In genomic region chr4:1337951-1338751, GRCh38 we compare ENCODE assay signal across 13 cellular contexts. TPM values are rescaled to one million over a fixed set of nuclear protein-coding genes. Genes with fewer than 3 reads are reported as not detected.
DNase-seq lines count a peak whose midpoint lies in the region; ATAC-seq and TF ChIP-seq lines count a peak whose summit lies in the region.
"Had no signal": no experiment of that assay in that cellular context is flagged by ENCODE, and none has a peak within 500 bp of the region (broad histone marks: within the 10 kb centered on the region; RNA-seq: fewer than 3 reads in every experiment).

No MANE protein-coding gene starts in this region.

- H3K27me3 Mint-ChIP-seq in CD8-positive, alpha-beta memory T cell: peaks cover 0 to 1% of the 10 kb centered on the region in 2 donors
- H3K27me3 Mint-ChIP-seq in activated naive CD8-positive, alpha-beta T cell treated with anti-CD3 and anti-CD28 coated beads, Interleukin-2, amount 10 ng/mL, durations not matched to agents 7 days and 5 days: no peaks in the 10 kb centered on the region
- H3K27me3 Mint-ChIP-seq in neural progenitor cell (ENCODE audit: insufficient read depth, low read depth): peaks cover 13% of the 10 kb centered on the region

- no peaks in the 10 kb centered on the region for H3K9me2 ChIP-seq in MM.1S (replicated peaks; ENCODE audit: insufficient read depth, low read length)

- no peak overlapping the region for H4K91ac ChIP-seq in trophoblast cell (ENCODE audit: low read depth, low read length)

- H3K4me3 Mint-ChIP-seq in CD8-positive, alpha-beta memory T cell: no peak overlapping the region
- H3K4me3 Mint-ChIP-seq in activated naive CD8-positive, alpha-beta T cell treated with anti-CD3 and anti-CD28 coated beads, Interleukin-2, amount 10 ng/mL, durations not matched to agents 7 days and 5 days: no peak overlapping the region
- peak overlapping the region; percentile 17 for H3K4me3 Mint-ChIP-seq in neural progenitor cell

- ATAC-seq in activated naive CD8-positive, alpha-beta T cell treated with anti-CD3 and anti-CD28 coated beads, Interleukin-2, amount 10 ng/mL, durations not matched to agents 7 days and 5 days (ENCODE audit: low read depth): no peak
- ATAC-seq in HG03432 (IDR thresholded peaks at IDR 0.05; ENCODE audit: unreplicated experiment): no peak
- no peak for ATAC-seq in activated CD4-positive, CD25-positive, alpha-beta regulatory T cell treated with anti-CD3 and anti-CD28 coated beads, Interleukin-2, amount 50 U/mL, for 24 hours

- TF ChIP-seq CTCF in MM.1S (IDR thresholded peaks at IDR 0.05; ENCODE audit: low read length): no peak
- no peak for TF ChIP-seq CTCF in neural progenitor cell (IDR thresholded peaks at IDR 0.05)
- TF ChIP-seq CTCF in colonic mucosa (IDR thresholded peaks at IDR 0.05): no peak

- no CpG with 5 or more reads among the region's 41 CpGs for WGBS in trophoblast cell (ENCODE audit: extremely low coverage, insufficient coverage, insufficient read length)

- no peaks in the 10 kb centered on the region for H3F3A ChIP-seq in MM.1S (ENCODE audit: insufficient read depth, low read length)
- peaks cover 5% of the 10 kb centered on the region for H3F3A ChIP-seq in neural progenitor cell (ENCODE audit: low read depth)

- no peak overlapping the region for H2AFZ ChIP-seq in MM.1S (ENCODE audit: low read length)
- H2AFZ ChIP-seq in neural progenitor cell (replicated peaks): no peak overlapping the region
- H2AFZ ChIP-seq in trophoblast cell (ENCODE audit: insufficient read depth, low read length, poor library complexity): no peak overlapping the region

- no peak overlapping the region for H3K23ac ChIP-seq in trophoblast cell (ENCODE audit: low read length)

- H3K9me3 ChIP-seq in CD8-positive, alpha-beta memory T cell (ENCODE audit: low read length): no peaks in the 10 kb centered on the region
- H3K9me3 ChIP-seq in MM.1S (replicated peaks; ENCODE audit: insufficient read depth, low read length) (no peaks in the 10 kb centered on the region), neural progenitor cell (ENCODE audit: low read depth) (no peaks in the 10 kb centered on the region), colonic mucosa (no peaks in the 10 kb centered on the region), trophoblast cell (ENCODE audit: insufficient read depth, low read depth, low read length) (peaks cover 11% of the 10 kb centered on the region)
- H3K9me3 ChIP-seq: ovary had no signal

- no peak overlapping the region for H2BK5ac ChIP-seq in trophoblast cell (ENCODE audit: low read depth, low read length, poor library complexity)

- H3K27ac ChIP-seq in CD8-positive, alpha-beta memory T cell (ENCODE audit: low read depth, low read length): no peak overlapping the region
- no peak overlapping the region for H3K27ac ChIP-seq in MM.1S (ENCODE audit: low read length)
- H3K27ac ChIP-seq in neural progenitor cell: no peak overlapping the region
- no peak overlapping the region for H3K27ac ChIP-seq in colonic mucosa
- H3K27ac ChIP-seq in trophoblast cell (ENCODE audit: low read depth, low read length): no peak overlapping the region
- H3K27ac ChIP-seq: ovary had no signal

- H3K4me1 Mint-ChIP-seq in CD8-positive, alpha-beta memory T cell: peaks cover 3 to 22% (median 21%) of the 10 kb centered on the region in 3 donors
- peaks cover 16% of the 10 kb centered on the region for H3K4me1 Mint-ChIP-seq in activated naive CD8-positive, alpha-beta T cell treated with anti-CD3 and anti-CD28 coated beads, Interleukin-2, amount 10 ng/mL, durations not matched to agents 7 days and 5 days
- peaks cover 2% of the 10 kb centered on the region for H3K4me1 Mint-ChIP-seq in neural progenitor cell

- no peak overlapping the region for H2AK5ac ChIP-seq in trophoblast cell (ENCODE audit: low read length)

- DNase-seq in CD8-positive, alpha-beta memory T cell: no peak
- DNase-seq in MM.1S (peak; percentile 1), neural progenitor cell (ENCODE audit: low spot score) (no peak), colonic mucosa (no peak), trophoblast cell (no peak)
- DNase-seq in activated naive CD8-positive, alpha-beta T cell treated with anti-CD3 and anti-CD28 coated beads, Interleukin-2, amount 10 ng/mL, durations not matched to agents 7 days and 5 days: no peak
- DNase-seq: C1 segment of cervical spinal cord; central memory CD4-positive, alpha-beta T cell; mesenchymal stem cell; NCI-H774 had no signal

- intact Hi-C loops in colonic mucosa (cut with DNase I): no loop called here

- H3K4ac ChIP-seq in trophoblast cell (ENCODE audit: low read depth, low read length): no peak overlapping the region

- no peaks in the 10 kb centered on the region for H3K9me3 Mint-ChIP-seq in CD8-positive, alpha-beta memory T cell
- H3K9me3 Mint-ChIP-seq in activated naive CD8-positive, alpha-beta T cell treated with anti-CD3 and anti-CD28 coated beads, Interleukin-2, amount 10 ng/mL, durations not matched to agents 7 days and 5 days: no peaks in the 10 kb centered on the region
- peaks cover 5% of the 10 kb centered on the region for H3K9me3 Mint-ChIP-seq in neural progenitor cell

- H3K27me3 ChIP-seq in CD8-positive, alpha-beta memory T cell (ENCODE audit: insufficient read depth, low read length, poor library complexity, severe bottlenecking): no peaks in the 10 kb centered on the region
- H3K27me3 ChIP-seq in MM.1S (replicated peaks; ENCODE audit: insufficient read depth, low read length) (no peaks in the 10 kb centered on the region), neural progenitor cell (no peaks in the 10 kb centered on the region), colonic mucosa (no peaks in the 10 kb centered on the region), trophoblast cell (ENCODE audit: insufficient read depth, low read length) (no peaks in the 10 kb centered on the region)
- H3K27me3 ChIP-seq: ovary had no signal

- no peaks in the 10 kb centered on the region for H3K4me1 ChIP-seq in CD8-positive, alpha-beta memory T cell (ENCODE audit: insufficient read depth, low read length)
- H3K4me1 ChIP-seq in MM.1S (ENCODE audit: low read length) (no peaks in the 10 kb centered on the region), neural progenitor cell (no peaks in the 10 kb centered on the region), colonic mucosa (no peaks in the 10 kb centered on the region), trophoblast cell (ENCODE audit: control insufficient read depth in 1 of 2, insufficient read depth in 2 of 2, low read length in 2 of 2) (no peaks in the 10 kb centered on the region)

- H3K4me3 ChIP-seq in CD8-positive, alpha-beta memory T cell (ENCODE audit: low read length): no peak overlapping the region
- H3K4me3 ChIP-seq in MM.1S (ENCODE audit: low read length) (no peak overlapping the region), neural progenitor cell (no peak overlapping the region), colonic mucosa (no peak overlapping the region), trophoblast cell (ENCODE audit: low read depth, low read length) (no peak overlapping the region)
- H3K4me3 ChIP-seq: ovary had no signal

- no peaks in the 10 kb centered on the region for H3K79me2 ChIP-seq in MM.1S (ENCODE audit: low read length)
- H3K79me2 ChIP-seq in neural progenitor cell (ENCODE audit: low read depth): no peaks in the 10 kb centered on the region
- no peaks in the 10 kb centered on the region for H3K79me2 ChIP-seq in trophoblast cell (ENCODE audit: control insufficient read depth, insufficient read depth, low read length, poor library complexity)

- H2BK120ac ChIP-seq in trophoblast cell (ENCODE audit: insufficient read depth, low read length, poor library complexity): no peak overlapping the region

- peaks cover 45% of the 10 kb centered on the region for H3K36me3 ChIP-seq in CD8-positive, alpha-beta memory T cell (ENCODE audit: insufficient read depth, low read length)
- peaks cover 28% of the 10 kb centered on the region for H3K36me3 ChIP-seq in MM.1S (replicated peaks; ENCODE audit: insufficient read depth, low read length)
- H3K36me3 ChIP-seq in neural progenitor cell: no peaks in the 10 kb centered on the region
- peaks cover 11% of the 10 kb centered on the region for H3K36me3 ChIP-seq in colonic mucosa
- H3K36me3 ChIP-seq in trophoblast cell (ENCODE audit: control insufficient read depth in 1 of 2, insufficient read depth in 2 of 2, low read length in 2 of 2): peaks cover 62 to 71% of the 10 kb centered on the region in 2 experiments
- H3K36me3 ChIP-seq: ovary had no signal

- no peak overlapping the region for H4K8ac ChIP-seq in trophoblast cell (ENCODE audit: low read depth, low read length)

- no peak overlapping the region for H3K9ac ChIP-seq in MM.1S (ENCODE audit: low read length)
- no peak overlapping the region for H3K9ac ChIP-seq in neural progenitor cell
- H3K9ac ChIP-seq in colonic mucosa (ENCODE audit: low read depth in 2 of 2, low read length in 2 of 2): no peak overlapping the region
- no peak overlapping the region for H3K9ac ChIP-seq in trophoblast cell (ENCODE audit: low read length)

- H3K14ac ChIP-seq in trophoblast cell (ENCODE audit: low read length): no peak overlapping the region

- H3K36me3 Mint-ChIP-seq in CD8-positive, alpha-beta memory T cell: peaks cover 15 to 75% (median 22%) of the 10 kb centered on the region in 3 donors
- peaks cover 42% of the 10 kb centered on the region for H3K36me3 Mint-ChIP-seq in activated naive CD8-positive, alpha-beta T cell treated with anti-CD3 and anti-CD28 coated beads, Interleukin-2, amount 10 ng/mL, durations not matched to agents 7 days and 5 days
- peaks cover 51% of the 10 kb centered on the region for H3K36me3 Mint-ChIP-seq in neural progenitor cell

- no peak overlapping the region for H2BK12ac ChIP-seq in trophoblast cell (ENCODE audit: low read length)

- no peaks in the 10 kb centered on the region for H4K20me1 ChIP-seq in MM.1S (ENCODE audit: insufficient read depth, low read length)
- H4K20me1 ChIP-seq in neural progenitor cell (ENCODE audit: low read depth): no peaks in the 10 kb centered on the region

- POLR2A ChIA-PET in CD8-positive, alpha-beta memory T cell (lab: Charles Lee): no interaction called here
- POLR2A ChIA-PET in activated naive CD8-positive, alpha-beta T cell treated with anti-CD3 and anti-CD28 coated beads, Interleukin-2, amount 10 ng/mL, durations not matched to agents 7 days and 5 days (lab: Charles Lee): no interaction called here

- H4K12ac ChIP-seq in trophoblast cell (ENCODE audit: low read depth, low read length): no peak overlapping the region

- H3K4me2 ChIP-seq in MM.1S (ENCODE audit: low read depth, low read length) (no peak overlapping the region), neural progenitor cell (no peak overlapping the region), trophoblast cell (ENCODE audit: low read length) (no peak overlapping the region)

- H3K18ac ChIP-seq in trophoblast cell (ENCODE audit: low read length): no peak overlapping the region

- CTCF ChIA-PET in CD8-positive, alpha-beta memory T cell (lab: Charles Lee): no interaction called here

- H3K27ac Mint-ChIP-seq in CD8-positive, alpha-beta memory T cell: peak overlapping the region in 5 of 8 donors; percentile 9 to 94 (median 74)
- H3K27ac Mint-ChIP-seq in activated naive CD8-positive, alpha-beta T cell treated with anti-CD3 and anti-CD28 coated beads, Interleukin-2, amount 10 ng/mL, durations not matched to agents 7 days and 5 days: peak overlapping the region; percentile 77
- no peak overlapping the region for H3K27ac Mint-ChIP-seq in neural progenitor cell

- H3K79me1 ChIP-seq in trophoblast cell (ENCODE audit: low read length): no peaks in the 10 kb centered on the region

RNA-seq across cellular contexts. Expression of gene UVSSA, which starts 8.9 kb away (rescaled TPM):
- total RNA-seq in CD8-positive, alpha-beta memory T cell: 10 to 100 TPM; 16.8 to 19.0 TPM
- polyA plus RNA-seq in CD8-positive, alpha-beta memory T cell: 6.9 TPM
- 10 to 100 TPM; 30.0 to 30.9 TPM for total RNA-seq in activated naive CD8-positive, alpha-beta T cell treated with anti-CD3 and anti-CD28 coated beads, Interleukin-2, amount 10 ng/mL, durations not matched to agents 7 days and 5 days
- 10.9 and 19.2 TPM in 2 replicates for total RNA-seq in neural progenitor cell (ENCODE audit: low replicate concordance)
- 10 to 100 TPM; 16.7 to 55.7 TPM for total RNA-seq in colonic mucosa
- 8.1 and 8.5 TPM in 2 replicates for polyA plus RNA-seq in trophoblast cell (2013)

RNA-seq across cellular contexts. Expression of gene MAEA, which starts 48.5 kb away (rescaled TPM):
- total RNA-seq in CD8-positive, alpha-beta memory T cell: 10 to 100 TPM; 59.4 to 63.8 TPM
- polyA plus RNA-seq in CD8-positive, alpha-beta memory T cell: 75.3 TPM
- 10 to 100 TPM; 73.2 to 82.9 TPM for total RNA-seq in activated naive CD8-positive, alpha-beta T cell treated with anti-CD3 and anti-CD28 coated beads, Interleukin-2, amount 10 ng/mL, durations not matched to agents 7 days and 5 days
- total RNA-seq in neural progenitor cell (ENCODE audit: low replicate concordance) (38.2 and 68.6 TPM in 2 replicates), colonic mucosa (100 to 1,000 TPM in 1 of 2 donors, 10 to 100 TPM in 1; 65.8 to 124 TPM)
- 58.8 and 59.3 TPM in 2 replicates for polyA plus RNA-seq in trophoblast cell (2013)
